In the genomic region with DNA sequence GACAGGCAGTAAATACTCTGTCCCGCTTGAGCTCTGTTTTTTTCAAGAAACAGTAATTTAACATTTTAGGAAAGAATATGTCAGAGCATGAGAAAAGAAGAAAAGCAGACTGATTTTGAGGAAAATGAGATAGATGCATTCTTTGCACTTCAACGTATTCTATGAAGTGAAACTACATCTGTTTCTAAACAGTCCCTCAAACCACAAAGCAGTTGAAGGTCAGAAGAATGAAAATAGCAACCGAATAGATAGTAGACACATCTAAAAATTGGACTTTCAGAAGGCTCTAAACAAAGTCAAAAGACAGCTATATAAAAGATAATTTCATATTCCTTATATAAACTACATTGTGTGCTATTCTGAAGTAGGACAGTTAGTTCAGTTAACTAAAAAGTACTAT, we compare ENCODE assay signal across 1 cellular context.
TF ChIP-seq lines count a peak whose summit lies in the region.

No MANE protein-coding gene starts in this region.

TF ChIP-seq in GM23338, 12 proteins besides CTCF, POLR2A, EP300 and RAD21:
- no peak for TF ChIP-seq NANOG (IDR thresholded peaks at IDR 0.05; ENCODE audit: borderline replicate concordance)
